In the genomic region with DNA sequence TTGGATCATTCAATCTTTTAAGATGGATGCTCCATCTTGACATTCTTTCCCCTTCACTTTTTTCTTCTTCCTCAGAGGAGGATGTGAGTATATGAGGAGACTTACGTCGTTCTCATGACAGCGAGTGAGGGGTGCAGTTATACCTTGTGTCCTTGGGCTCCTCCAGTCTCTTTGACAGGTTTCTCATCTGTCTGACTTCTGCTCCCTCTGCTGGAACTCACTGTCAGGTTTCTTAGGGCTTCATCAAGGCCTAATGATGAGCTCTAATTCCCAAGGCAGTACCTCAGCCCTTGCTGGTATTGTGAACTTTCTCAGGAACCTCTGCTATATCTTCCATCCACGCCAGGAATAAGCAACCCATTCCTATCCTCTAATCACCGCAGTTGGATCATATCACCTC, we compare ENCODE assay signal across 1 cellular context.
TF ChIP-seq lines count a peak whose summit lies in the region.

No MANE protein-coding gene starts in this region.

TF ChIP-seq in GM23338, 12 proteins besides CTCF, POLR2A, EP300 and RAD21 (continued from another document):
- TF ChIP-seq, protein P1, sequence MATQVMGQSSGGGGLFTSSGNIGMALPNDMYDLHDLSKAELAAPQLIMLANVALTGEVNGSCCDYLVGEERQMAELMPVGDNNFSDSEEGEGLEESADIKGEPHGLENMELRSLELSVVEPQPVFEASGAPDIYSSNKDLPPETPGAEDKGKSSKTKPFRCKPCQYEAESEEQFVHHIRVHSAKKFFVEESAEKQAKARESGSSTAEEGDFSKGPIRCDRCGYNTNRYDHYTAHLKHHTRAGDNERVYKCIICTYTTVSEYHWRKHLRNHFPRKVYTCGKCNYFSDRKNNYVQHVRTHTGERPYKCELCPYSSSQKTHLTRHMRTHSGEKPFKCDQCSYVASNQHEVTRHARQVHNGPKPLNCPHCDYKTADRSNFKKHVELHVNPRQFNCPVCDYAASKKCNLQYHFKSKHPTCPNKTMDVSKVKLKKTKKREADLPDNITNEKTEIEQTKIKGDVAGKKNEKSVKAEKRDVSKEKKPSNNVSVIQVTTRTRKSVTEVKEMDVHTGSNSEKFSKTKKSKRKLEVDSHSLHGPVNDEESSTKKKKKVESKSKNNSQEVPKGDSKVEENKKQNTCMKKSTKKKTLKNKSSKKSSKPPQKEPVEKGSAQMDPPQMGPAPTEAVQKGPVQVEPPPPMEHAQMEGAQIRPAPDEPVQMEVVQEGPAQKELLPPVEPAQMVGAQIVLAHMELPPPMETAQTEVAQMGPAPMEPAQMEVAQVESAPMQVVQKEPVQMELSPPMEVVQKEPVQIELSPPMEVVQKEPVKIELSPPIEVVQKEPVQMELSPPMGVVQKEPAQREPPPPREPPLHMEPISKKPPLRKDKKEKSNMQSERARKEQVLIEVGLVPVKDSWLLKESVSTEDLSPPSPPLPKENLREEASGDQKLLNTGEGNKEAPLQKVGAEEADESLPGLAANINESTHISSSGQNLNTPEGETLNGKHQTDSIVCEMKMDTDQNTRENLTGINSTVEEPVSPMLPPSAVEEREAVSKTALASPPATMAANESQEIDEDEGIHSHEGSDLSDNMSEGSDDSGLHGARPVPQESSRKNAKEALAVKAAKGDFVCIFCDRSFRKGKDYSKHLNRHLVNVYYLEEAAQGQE (IDR thresholded peaks at IDR 0.05; ENCODE audit: unreplicated experiment): no peak
